8 cellular contexts compared by ENCODE assay signal in the genomic region with DNA sequence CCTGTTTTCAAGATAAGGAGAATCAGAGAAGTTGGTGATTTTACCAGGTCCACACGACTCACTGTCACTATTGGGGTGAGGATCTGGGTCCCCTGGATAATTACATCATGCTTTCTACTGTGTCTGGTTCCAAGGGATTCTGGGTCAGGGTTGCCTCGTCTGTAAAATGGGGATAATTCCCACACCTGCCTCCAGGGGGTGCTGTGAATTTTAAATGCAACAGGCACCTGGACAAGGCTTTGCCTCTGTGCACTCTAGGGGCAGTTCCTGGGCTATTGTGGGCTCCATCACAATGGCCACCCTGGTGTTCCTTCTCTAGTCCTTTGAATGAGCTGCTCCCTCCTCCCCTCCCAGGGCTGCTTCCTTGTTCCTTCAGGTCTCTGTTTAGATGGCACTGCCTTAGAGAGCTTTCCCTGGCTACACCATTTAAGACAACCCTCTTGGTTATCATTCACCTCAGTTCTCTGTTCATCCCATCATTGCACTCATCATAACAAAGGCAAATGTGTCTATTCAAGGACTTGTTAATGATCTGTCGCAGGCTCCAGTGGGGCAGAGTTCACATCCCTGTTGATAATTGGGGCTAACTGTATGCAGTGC.
DNase-seq lines count a peak whose midpoint lies in the region; ATAC-seq, FAIRE-seq and TF ChIP-seq lines count a peak whose summit lies in the region.

No MANE protein-coding gene starts in this region.

- CTCF ChIA-PET in CD4-positive, alpha-beta T cell (lab: Charles Lee) = no interaction called here
- CTCF ChIA-PET in HepG2 (lab: Yijun Ruan, JAX; ENCODE audit: low intra/inter-chr PET ratio, low total read pairs) = no interaction called here

- H3K9me3 Mint-ChIP-seq in CD4-positive, alpha-beta T cell = no peaks in the 10 kb centered on the region

- H3K27ac ChIP-seq in CD4-positive, alpha-beta T cell (ENCODE audit: low read depth, low read length) = no peak overlapping the region
- no peak overlapping the region for H3K27ac ChIP-seq in HepG2 (ENCODE audit: extremely low read length, insufficient read depth, low read length)

- no peak for TF ChIP-seq RAD21 in HepG2 (CRISPR knock-in tag; IDR thresholded peaks at IDR 0.05)

- ATAC-seq in CD4-positive, alpha-beta T cell (ENCODE audit: poor library complexity) = no peak
- ATAC-seq in SK-N-SH treated with all-trans-retinoic acid at 6 μM for 48 hours (peak; percentile 80), HepG2 (peak; percentile 63), HG02610 (IDR thresholded peaks at IDR 0.05; ENCODE audit: unreplicated experiment) (no peak)

- H4K20me1 ChIP-seq in HepG2 (ENCODE audit: insufficient read depth, low read length) = no peaks in the 10 kb centered on the region

- H3K4me3 Mint-ChIP-seq in CD4-positive, alpha-beta T cell = no peak overlapping the region

- no peak overlapping the region for H3K9ac ChIP-seq in HepG2 (ENCODE audit: insufficient read depth, low read depth, low read length)

- no peaks in the 10 kb centered on the region for H3K27me3 Mint-ChIP-seq in CD4-positive, alpha-beta T cell

- no peaks in the 10 kb centered on the region for H3K36me3 ChIP-seq in HepG2 (replicated peaks in 1 of 2; ENCODE audit: control insufficient read depth in 1 of 2, insufficient read depth in 2 of 2, low read length in 2 of 2)

- FAIRE-seq in H54 (lab: Jason Lieb, UNC) (peak; percentile 33), HepG2 (lab: Jason Lieb, UNC) (no peak)

- POLR2A ChIA-PET in CD4-positive, alpha-beta T cell (lab: Charles Lee) = no interaction called here
- POLR2A ChIA-PET in HepG2 (lab: Yijun Ruan, JAX) = no interaction called here

- H2AFZ ChIP-seq in HepG2 (ENCODE audit: low read length) = no peak overlapping the region

- in situ Hi-C loops in HepG2 (cut with HindIII; ENCODE audit: extremely low pct_ligation_motif_present, low pct_unique_long_range_greater_than_20kb) = no loop called here

- TF ChIP-seq POLR2A in H54 (IDR thresholded peaks at IDR 0.05; ENCODE audit: low read depth, low read length) = no peak
- TF ChIP-seq POLR2A in HepG2 (IDR thresholded peaks at IDR 0.05; ENCODE audit: insufficient read depth in 1 of 2, low read depth in 2 of 2, low read length in 2 of 2) = no peak

- H3K4me2 ChIP-seq in HepG2 (ENCODE audit: low read depth, low read length) = no peak overlapping the region

- no peak overlapping the region for H3K27ac Mint-ChIP-seq in CD4-positive, alpha-beta T cell

- no peak overlapping the region for H3K4me3 ChIP-seq in HepG2 (replicated peaks in 1 of 3; ENCODE audit: insufficient read depth in 1 of 3, low read depth in 2 of 3, low read length in 3 of 3)

- H3K79me2 ChIP-seq in HepG2 (ENCODE audit: insufficient read depth, low read length) = no peaks in the 10 kb centered on the region

- no peaks in the 10 kb centered on the region for H3K27me3 ChIP-seq in CD4-positive, alpha-beta T cell (ENCODE audit: control insufficient read depth, insufficient read depth, low read length)
- peaks cover 1 to 18% of the 10 kb centered on the region in 2 experiments; a peak in 2 of 5 replicates for H3K27me3 ChIP-seq in HepG2 (ENCODE audit: control insufficient read depth in 1 of 2, insufficient read depth in 2 of 2, low read length in 2 of 2)

- WGBS in HepG2 (ENCODE audit: low lambda C conversion rate) = 10% methylated on average over 1 of the region's 3 CpGs

- H3K36me3 Mint-ChIP-seq in CD4-positive, alpha-beta T cell (ENCODE audit: low read depth) = no peaks in the 10 kb centered on the region

- no peaks in the 10 kb centered on the region for H3K4me1 ChIP-seq in HepG2 (ENCODE audit: insufficient read depth, low read length)

- no peaks in the 10 kb centered on the region for H3K9me3 ChIP-seq in CD4-positive, alpha-beta T cell (ENCODE audit: control insufficient read depth, low read length)
- H3K9me3 ChIP-seq in HepG2 (ENCODE audit: low read length) = no peaks in the 10 kb centered on the region

- no peak for TF ChIP-seq EP300 in HepG2 (IDR thresholded peaks at IDR 0.05; ENCODE audit: low read depth in 2 of 2, low read length in 2 of 2)
- no peak for TF ChIP-seq EP300 in HepG2 (CRISPR knock-in tag; IDR thresholded peaks at IDR 0.05; ENCODE audit: borderline replicate concordance)

- BruUV-seq in HepG2 (replicated peaks; lab: Mats Ljungman, UMichigan) = no TSS peak

- no peaks in the 10 kb centered on the region for H3K4me1 Mint-ChIP-seq in CD4-positive, alpha-beta T cell (ENCODE audit: low read depth)

- peak; percentile 1 to 41 (median 14) for DNase-seq in CD4-positive, alpha-beta T cell
- DNase-seq in H54 (ENCODE audit: insufficient read length, low spot score) = peak; percentile 18
- peak; percentile 12 for DNase-seq in brain pericyte (ENCODE audit: low read depth, low spot score)
- peak; percentile 26 for DNase-seq in HepG2 (ENCODE audit: low spot score)
- peak; percentile 24 for DNase-seq in stimulated activated CD8-positive, alpha-beta memory T cell treated with anti-CD3 and anti-CD28 coated beads, Interleukin-7, amount 100 ng/mL, for 24 hours (ENCODE audit: low read depth)
- DNase-seq in cerebellar nuclear complex (lab: John Stamatoyannopoulos, UW) = no peak

- intact Hi-C loops in CD4-positive, alpha-beta T cell (cut with DNase I, micrococcal nuclease) = no loop called here
- intact Hi-C loops in HepG2 (cut with micrococcal nuclease; ENCODE audit: unreplicated experiment) = loop anchor here (5.0 kb wide), 1 partner anchor 966 kb away; a partner anchor contains a TSS

- peak; percentile 50 for TF ChIP-seq CTCF in CD4-positive, alpha-beta T cell (IDR thresholded peaks at IDR 0.05)
- TF ChIP-seq CTCF in HepG2 (CRISPR knock-in tag; IDR thresholded peaks at IDR 0.05) = peak; percentile 58

TF ChIP-seq in SK-N-SH treated with all-trans-retinoic acid at 6 μM for 48 hours, 23 proteins besides CTCF, POLR2A, EP300 and RAD21 (continues in another document):
- TF ChIP-seq SNAI2 (CRISPR knock-in tag; IDR thresholded peaks at IDR 0.05) (no peak), CSDC2 (CRISPR knock-in tag; IDR thresholded peaks at IDR 0.05) (no peak), TOX (CRISPR knock-in tag; IDR thresholded peaks at IDR 0.05; ENCODE audit: borderline replicate concordance) (no peak)
- TF ChIP-seq, protein P1, sequence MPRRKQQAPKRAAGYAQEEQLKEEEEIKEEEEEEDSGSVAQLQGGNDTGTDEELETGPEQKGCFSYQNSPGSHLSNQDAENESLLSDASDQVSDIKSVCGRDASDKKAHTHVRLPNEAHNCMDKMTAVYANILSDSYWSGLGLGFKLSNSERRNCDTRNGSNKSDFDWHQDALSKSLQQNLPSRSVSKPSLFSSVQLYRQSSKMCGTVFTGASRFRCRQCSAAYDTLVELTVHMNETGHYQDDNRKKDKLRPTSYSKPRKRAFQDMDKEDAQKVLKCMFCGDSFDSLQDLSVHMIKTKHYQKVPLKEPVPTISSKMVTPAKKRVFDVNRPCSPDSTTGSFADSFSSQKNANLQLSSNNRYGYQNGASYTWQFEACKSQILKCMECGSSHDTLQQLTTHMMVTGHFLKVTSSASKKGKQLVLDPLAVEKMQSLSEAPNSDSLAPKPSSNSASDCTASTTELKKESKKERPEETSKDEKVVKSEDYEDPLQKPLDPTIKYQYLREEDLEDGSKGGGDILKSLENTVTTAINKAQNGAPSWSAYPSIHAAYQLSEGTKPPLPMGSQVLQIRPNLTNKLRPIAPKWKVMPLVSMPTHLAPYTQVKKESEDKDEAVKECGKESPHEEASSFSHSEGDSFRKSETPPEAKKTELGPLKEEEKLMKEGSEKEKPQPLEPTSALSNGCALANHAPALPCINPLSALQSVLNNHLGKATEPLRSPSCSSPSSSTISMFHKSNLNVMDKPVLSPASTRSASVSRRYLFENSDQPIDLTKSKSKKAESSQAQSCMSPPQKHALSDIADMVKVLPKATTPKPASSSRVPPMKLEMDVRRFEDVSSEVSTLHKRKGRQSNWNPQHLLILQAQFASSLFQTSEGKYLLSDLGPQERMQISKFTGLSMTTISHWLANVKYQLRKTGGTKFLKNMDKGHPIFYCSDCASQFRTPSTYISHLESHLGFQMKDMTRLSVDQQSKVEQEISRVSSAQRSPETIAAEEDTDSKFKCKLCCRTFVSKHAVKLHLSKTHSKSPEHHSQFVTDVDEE (CRISPR knock-in tag; IDR thresholded peaks at IDR 0.05) = no peak

TF ChIP-seq in HepG2, 621 proteins besides CTCF, POLR2A, EP300 and RAD21:
- TF ChIP-seq STAG1 (CRISPR knock-in tag; IDR thresholded peaks at IDR 0.05) = peak; percentile 41; the same call in 1 of the 2 replicates
- peak; percentile 23; the same call in 1 of the 2 replicates for TF ChIP-seq SMC3 (IDR thresholded peaks at IDR 0.05; ENCODE audit: low read length)
- TF ChIP-seq HNF4G (IDR thresholded peaks at IDR 0.05; ENCODE audit: borderline replicate concordance, low read depth, low read length) = no peak
- no peak for TF ChIP-seq HNF4G (CRISPR knock-in tag; IDR thresholded peaks at IDR 0.05; ENCODE audit: borderline replicate concordance, low read depth)
- peak; percentile 38; the same call in 1 of the 2 replicates for TF ChIP-seq CEBPB (IDR thresholded peaks at IDR 0.05; ENCODE audit: borderline replicate concordance, low read depth, low read length)
- peak; percentile 58 for TF ChIP-seq ZNF629 (CRISPR knock-in tag; conservative IDR thresholded peaks at IDR 0.05)
- TF ChIP-seq FOXJ3 (CRISPR knock-in tag; IDR thresholded peaks at IDR 0.05; ENCODE audit: borderline replicate concordance) = no peak
- TF ChIP-seq ZNF33B (CRISPR knock-in tag; IDR thresholded peaks at IDR 0.05) = no peak

Comparison
In these comparisons a context has a peak if more than half of its experiments do, and no peak if none do; other contexts are left out.
1. ATAC-seq: peak in SK-N-SH treated with all-trans-retinoic acid at 6 μM for 48 hours (single experiment) and HepG2 (single experiment); none in CD4-positive, alpha-beta T cell (single experiment) and HG02610 (single experiment).
2. DNase-seq: peak in CD4-positive, alpha-beta T cell (10 of 10), H54 (single experiment), brain pericyte (single experiment), HepG2 (single experiment) and stimulated activated CD8-positive, alpha-beta memory T cell treated with anti-CD3 and anti-CD28 coated beads, Interleukin-7, amount 100 ng/mL, for 24 hours (single experiment); none in cerebellar nuclear complex (0 of 2).